Comparison of ENCODE assay signal across 8 cellular contexts in the genomic region with DNA sequence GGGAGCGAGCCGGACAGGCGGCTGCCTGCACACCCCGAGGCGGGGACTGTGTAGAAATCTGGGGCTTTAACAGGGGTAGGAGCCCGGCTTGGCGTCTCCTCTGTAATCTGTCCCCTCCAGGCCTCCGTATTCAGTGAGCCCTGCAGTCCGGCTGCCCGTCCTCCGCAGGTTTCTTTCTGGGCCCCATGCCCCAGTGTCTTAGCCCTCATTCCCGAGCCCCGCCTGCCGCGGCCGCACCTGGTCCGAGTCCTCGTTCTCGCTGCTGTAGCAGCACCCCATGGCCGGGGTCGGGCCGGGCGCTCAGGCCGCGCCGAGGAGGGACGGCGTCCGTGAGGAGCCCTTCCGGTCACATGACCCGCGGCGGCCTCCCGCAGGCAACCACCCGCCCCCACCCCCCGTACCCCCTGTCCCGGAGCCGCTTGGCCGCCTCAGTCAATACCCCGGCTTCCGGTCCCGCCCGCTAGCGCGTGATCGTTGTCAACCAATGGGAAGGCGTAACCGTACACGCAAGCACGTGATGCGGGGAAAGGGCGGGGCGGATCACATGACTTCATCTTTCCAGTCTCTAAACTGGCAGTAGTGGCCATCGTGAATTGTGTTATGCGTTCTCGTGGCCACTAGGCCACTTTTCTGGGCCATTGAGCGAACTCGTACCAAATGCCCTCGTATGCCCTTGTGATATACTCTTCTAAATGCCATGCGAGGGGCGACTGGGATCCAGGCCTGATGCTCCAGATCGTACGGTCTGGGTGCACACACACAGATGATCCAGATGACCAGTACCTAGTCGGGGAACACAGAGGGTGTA. TPM values are rescaled to one million over a fixed set of nuclear protein-coding genes. Genes with fewer than 3 reads are reported as not detected.
A peak's percentile ranks its signal among the peaks of the same experiment; 100 is the strongest.
DNase-seq lines count a peak whose midpoint lies in the region; ATAC-seq lines count a peak whose summit lies in the region.

TSS of gene LAMTOR1 (minus strand) at position 352 of the 808 bp plus-strand sequence. CDS start at position 279, 73 bp downstream.

- POLR2A ChIA-PET in activated CD8-positive, alpha-beta memory T cell treated with anti-CD3 and anti-CD28 coated beads for 36 hours (lab: Charles Lee) = no interaction called here

- ATAC-seq in GM19468 (IDR thresholded peaks at IDR 0.05; ENCODE audit: extremely low read depth, unreplicated experiment) = peak; percentile 83

- no peaks in the 10 kb centered on the region for H3K27me3 ChIP-seq in effector memory CD4-positive, alpha-beta T cell (replicated peaks; ENCODE audit: control insufficient read depth, insufficient read depth, low read length, poor library complexity, severe bottlenecking)

- peak; percentile 100 for DNase-seq in CMK (ENCODE audit: low read depth)
- peak; percentile 99 for DNase-seq in HT-29 (ENCODE audit: low spot score)
- peak; percentile 94 to 98 for DNase-seq in NOMO-1 (lab: John Stamatoyannopoulos, UW; ENCODE audit: unreplicated experiment in 2 of 2)
- peak; percentile 94 to 97 (median 96) for DNase-seq in effector memory CD4-positive, alpha-beta T cell
- peak; percentile 99 for DNase-seq in medulla oblongata (ENCODE audit: extremely low spot score)
- peak; percentile 98 for DNase-seq in stimulated activated CD8-positive, alpha-beta memory T cell treated with anti-CD3 and anti-CD28 coated beads, Interleukin-12 subunit alpha, Interleukin-12 subunit beta, amount 100 ng/mL, for 1 hour (ENCODE audit: low read depth)

- H3K4me1 ChIP-seq in effector memory CD4-positive, alpha-beta T cell (ENCODE audit: control insufficient read depth, insufficient read depth, low read length, poor library complexity, severe bottlenecking) = peaks cover 17% of the 10 kb centered on the region

- H3K27ac ChIP-seq in effector memory CD4-positive, alpha-beta T cell (ENCODE audit: insufficient read depth, low read length, poor library complexity, severe bottlenecking) = peak within 1 kb of the TSS; percentile 84

- H3K9me3 ChIP-seq in effector memory CD4-positive, alpha-beta T cell (ENCODE audit: control insufficient read depth, low read length) = no peaks in the 10 kb centered on the region

- H3K36me3 ChIP-seq in effector memory CD4-positive, alpha-beta T cell (ENCODE audit: control insufficient read depth, insufficient read depth, low read length) = peaks cover 16% of the 10 kb centered on the region

- H3K4me3 ChIP-seq in effector memory CD4-positive, alpha-beta T cell (ENCODE audit: insufficient read depth, low read depth, low read length, poor library complexity, severe bottlenecking) = peak within 1 kb of the TSS; percentile 77

- CTCF ChIA-PET in activated CD8-positive, alpha-beta memory T cell treated with anti-CD3 and anti-CD28 coated beads for 36 hours (lab: Charles Lee) = interaction anchor here (2.7 kb wide), 1 partner anchor 12 kb away, joined by 10 read pairs; no protein-coding TSS in a partner anchor

RNA-seq across cellular contexts. Expression of gene LAMTOR1, which starts in this region (rescaled TPM):
- total RNA-seq in HT-29 (2014; rRNA removed; shearing (Covaris generic)) = 143 and 161 TPM in 2 replicates
- 10 to 100 TPM; 66.9 to 77.0 TPM for total RNA-seq in activated CD8-positive, alpha-beta memory T cell treated with anti-CD3 and anti-CD28 coated beads for 36 hours

Comparison
In these comparisons a context has a peak if more than half of its experiments do, and no peak if none do; other contexts are left out.
1. Peak in every context shown above with its lines: DNase-seq, ATAC-seq, H3K4me3 ChIP-seq and H3K27ac ChIP-seq.